Comparison of ENCODE assay signal across 1 cellular context in the genomic region with DNA sequence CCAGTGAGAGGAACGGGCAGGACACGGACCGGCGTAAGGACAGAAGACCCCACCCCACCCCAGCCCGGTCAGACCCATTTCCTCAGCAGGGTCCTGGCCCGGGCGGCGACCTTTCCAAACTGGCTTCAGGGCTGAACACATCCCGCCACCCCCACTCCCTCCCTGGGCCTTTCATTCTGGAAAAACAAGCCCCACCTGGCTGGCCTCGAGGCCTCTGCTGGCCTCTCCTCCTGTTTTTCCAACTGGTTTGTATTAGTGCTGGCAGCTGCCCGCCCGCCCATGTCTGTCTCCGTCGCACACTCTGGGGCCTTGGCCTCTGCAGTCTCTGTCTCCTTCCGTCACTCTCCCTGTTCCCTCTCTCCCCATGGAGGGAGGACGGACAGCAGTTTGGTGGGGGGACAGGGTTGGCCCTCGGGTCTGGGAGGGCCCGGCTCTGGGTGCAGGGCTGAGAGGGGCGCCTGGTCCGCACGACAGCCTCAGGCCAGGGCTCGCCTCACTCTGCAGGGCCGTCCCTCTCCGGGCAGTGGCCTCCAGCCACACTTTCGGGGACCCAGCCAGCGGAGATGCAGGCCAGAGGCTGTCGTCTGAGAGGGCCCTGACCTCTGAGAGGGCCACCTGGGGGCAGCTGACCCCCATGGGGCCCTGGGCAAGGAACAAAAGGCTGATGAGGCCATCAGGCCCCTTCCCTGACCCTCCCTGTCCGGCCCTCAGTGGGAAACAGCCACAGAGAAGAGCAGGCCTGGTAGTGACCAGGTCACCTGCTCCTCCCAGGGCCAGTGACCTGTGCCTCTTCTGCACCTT.
A peak's percentile ranks its signal among the peaks of the same experiment; 100 is the strongest.
TF ChIP-seq lines count a peak whose summit lies in the region.

No MANE protein-coding gene starts in this region.

TF ChIP-seq in HepG2, 621 proteins besides CTCF, POLR2A, EP300 and RAD21 (continued from another document):
- TF ChIP-seq, protein P1, sequence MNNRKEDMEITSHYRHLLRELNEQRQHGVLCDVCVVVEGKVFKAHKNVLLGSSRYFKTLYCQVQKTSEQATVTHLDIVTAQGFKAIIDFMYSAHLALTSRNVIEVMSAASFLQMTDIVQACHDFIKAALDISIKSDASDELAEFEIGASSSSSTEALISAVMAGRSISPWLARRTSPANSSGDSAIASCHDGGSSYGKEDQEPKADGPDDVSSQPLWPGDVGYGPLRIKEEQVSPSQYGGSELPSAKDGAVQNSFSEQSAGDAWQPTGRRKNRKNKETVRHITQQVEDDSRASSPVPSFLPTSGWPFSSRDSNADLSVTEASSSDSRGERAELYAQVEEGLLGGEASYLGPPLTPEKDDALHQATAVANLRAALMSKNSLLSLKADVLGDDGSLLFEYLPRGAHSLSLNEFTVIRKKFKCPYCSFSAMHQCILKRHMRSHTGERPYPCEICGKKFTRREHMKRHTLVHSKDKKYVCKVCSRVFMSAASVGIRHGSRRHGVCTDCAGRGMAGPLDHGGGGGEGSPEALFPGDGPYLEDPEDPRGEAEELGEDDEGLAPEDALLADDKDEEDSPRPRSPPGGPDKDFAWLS (CRISPR knock-in tag; IDR thresholded peaks at IDR 0.05; ENCODE audit: borderline replicate concordance), result no peak
- TF ChIP-seq ZNF660 (CRISPR knock-in tag; IDR thresholded peaks at IDR 0.05; ENCODE audit: borderline replicate concordance, low read depth) (no peak), MAZ (IDR thresholded peaks at IDR 0.05; ENCODE audit: borderline replicate concordance, low read depth, low read length) (no peak), MAZ (CRISPR knock-in tag; IDR thresholded peaks at IDR 0.05; ENCODE audit: low read depth) (peak; percentile 74), ZFX (CRISPR knock-in tag; IDR thresholded peaks at IDR 0.05; ENCODE audit: low read depth) (peak; percentile 95), ZFP1 (CRISPR knock-in tag; IDR thresholded peaks at IDR 0.05) (no peak), SCMH1 (CRISPR knock-in tag; IDR thresholded peaks at IDR 0.05; ENCODE audit: borderline replicate concordance) (no peak), HMG20B (CRISPR knock-in tag; conservative IDR thresholded peaks at IDR 0.05) (no peak; the same call in 1 of the 2 replicates), HNRNPLL (IDR thresholded peaks at IDR 0.05; ENCODE audit: low read depth, low read length, poor library complexity, severe bottlenecking) (peak; percentile 28), TBX2 (CRISPR knock-in tag; IDR thresholded peaks at IDR 0.05; ENCODE audit: borderline replicate concordance) (peak; percentile 76), SALL2 (CRISPR knock-in tag; IDR thresholded peaks at IDR 0.05) (peak; percentile 40; the same call in 1 of the 2 replicates), AHR (CRISPR knock-in tag; IDR thresholded peaks at IDR 0.05) (peak; percentile 45; the same call in 1 of the 2 replicates), SPEN (CRISPR knock-in tag; IDR thresholded peaks at IDR 0.05; ENCODE audit: low read depth) (peak; percentile 69), ZNF615 (CRISPR knock-in tag; IDR thresholded peaks at IDR 0.05; ENCODE audit: borderline replicate concordance) (no peak), ZKSCAN8 (CRISPR knock-in tag; IDR thresholded peaks at IDR 0.05; ENCODE audit: borderline replicate concordance) (no peak), ZNF768 (CRISPR knock-in tag; IDR thresholded peaks at IDR 0.05) (0 out of 2 replicates have a peak, but pooled peaks have one; percentile 5), ZSCAN9 (CRISPR knock-in tag; IDR thresholded peaks at IDR 0.05; ENCODE audit: borderline replicate concordance) (no peak; the same call in 1 of the 2 replicates), MYNN (CRISPR knock-in tag; IDR thresholded peaks at IDR 0.05; ENCODE audit: low read depth) (0 out of 2 replicates have a peak, but pooled peaks have one; percentile 27), HMG20A (CRISPR knock-in tag; IDR thresholded peaks at IDR 0.05; ENCODE audit: borderline replicate concordance) (peak; percentile 34; the same call in 1 of the 2 replicates), GATAD2A (CRISPR knock-in tag; IDR thresholded peaks at IDR 0.05) (peak; percentile 59; the same call in 1 of the 2 replicates), ZNF143 (CRISPR knock-in tag; IDR thresholded peaks at IDR 0.05) (peak; percentile 15; the same call in 1 of the 2 replicates), ATF7-NPFF (CRISPR knock-in tag; IDR thresholded peaks at IDR 0.05; ENCODE audit: low read depth) (0 out of 2 replicates have a peak, but pooled peaks have one; percentile 3), ZC3H4 (CRISPR knock-in tag; IDR thresholded peaks at IDR 0.05; ENCODE audit: borderline replicate concordance) (peak; percentile 80; the same call in 1 of the 2 replicates), SOX6 (IDR thresholded peaks at IDR 0.05) (no peak), SOX6 (CRISPR knock-in tag; IDR thresholded peaks at IDR 0.05) (peak; percentile 97), RFXAP (CRISPR knock-in tag; IDR thresholded peaks at IDR 0.05; ENCODE audit: borderline replicate concordance) (0 out of 2 replicates have a peak, but pooled peaks have one; percentile 45), ZNF572 (CRISPR knock-in tag; IDR thresholded peaks at IDR 0.05) (0 out of 2 replicates have a peak, but pooled peaks have one; percentile 36), KDM5B (CRISPR knock-in tag; IDR thresholded peaks at IDR 0.05; ENCODE audit: borderline replicate concordance) (0 out of 2 replicates have a peak, but pooled peaks have one; percentile 68), KDM1A (CRISPR knock-in tag; IDR thresholded peaks at IDR 0.05) (no peak), HDAC1 (CRISPR knock-in tag; IDR thresholded peaks at IDR 0.05) (peak; percentile 63), ZNF703 (CRISPR knock-in tag; IDR thresholded peaks at IDR 0.05; ENCODE audit: borderline replicate concordance) (0 out of 2 replicates have a peak, but pooled peaks have one; percentile 63), ZNF263 (CRISPR knock-in tag; IDR thresholded peaks at IDR 0.05) (peak; percentile 46; the same call in 1 of the 2 replicates)
- TF ChIP-seq, protein P2, sequence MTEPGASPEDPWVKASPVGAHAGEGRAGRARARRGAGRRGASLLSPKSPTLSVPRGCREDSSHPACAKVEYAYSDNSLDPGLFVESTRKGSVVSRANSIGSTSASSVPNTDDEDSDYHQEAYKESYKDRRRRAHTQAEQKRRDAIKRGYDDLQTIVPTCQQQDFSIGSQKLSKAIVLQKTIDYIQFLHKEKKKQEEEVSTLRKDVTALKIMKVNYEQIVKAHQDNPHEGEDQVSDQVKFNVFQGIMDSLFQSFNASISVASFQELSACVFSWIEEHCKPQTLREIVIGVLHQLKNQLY (CRISPR knock-in tag; IDR thresholded peaks at IDR 0.05), result peak; percentile 30; the same call in 1 of the 2 replicates
- TF ChIP-seq, protein P3, sequence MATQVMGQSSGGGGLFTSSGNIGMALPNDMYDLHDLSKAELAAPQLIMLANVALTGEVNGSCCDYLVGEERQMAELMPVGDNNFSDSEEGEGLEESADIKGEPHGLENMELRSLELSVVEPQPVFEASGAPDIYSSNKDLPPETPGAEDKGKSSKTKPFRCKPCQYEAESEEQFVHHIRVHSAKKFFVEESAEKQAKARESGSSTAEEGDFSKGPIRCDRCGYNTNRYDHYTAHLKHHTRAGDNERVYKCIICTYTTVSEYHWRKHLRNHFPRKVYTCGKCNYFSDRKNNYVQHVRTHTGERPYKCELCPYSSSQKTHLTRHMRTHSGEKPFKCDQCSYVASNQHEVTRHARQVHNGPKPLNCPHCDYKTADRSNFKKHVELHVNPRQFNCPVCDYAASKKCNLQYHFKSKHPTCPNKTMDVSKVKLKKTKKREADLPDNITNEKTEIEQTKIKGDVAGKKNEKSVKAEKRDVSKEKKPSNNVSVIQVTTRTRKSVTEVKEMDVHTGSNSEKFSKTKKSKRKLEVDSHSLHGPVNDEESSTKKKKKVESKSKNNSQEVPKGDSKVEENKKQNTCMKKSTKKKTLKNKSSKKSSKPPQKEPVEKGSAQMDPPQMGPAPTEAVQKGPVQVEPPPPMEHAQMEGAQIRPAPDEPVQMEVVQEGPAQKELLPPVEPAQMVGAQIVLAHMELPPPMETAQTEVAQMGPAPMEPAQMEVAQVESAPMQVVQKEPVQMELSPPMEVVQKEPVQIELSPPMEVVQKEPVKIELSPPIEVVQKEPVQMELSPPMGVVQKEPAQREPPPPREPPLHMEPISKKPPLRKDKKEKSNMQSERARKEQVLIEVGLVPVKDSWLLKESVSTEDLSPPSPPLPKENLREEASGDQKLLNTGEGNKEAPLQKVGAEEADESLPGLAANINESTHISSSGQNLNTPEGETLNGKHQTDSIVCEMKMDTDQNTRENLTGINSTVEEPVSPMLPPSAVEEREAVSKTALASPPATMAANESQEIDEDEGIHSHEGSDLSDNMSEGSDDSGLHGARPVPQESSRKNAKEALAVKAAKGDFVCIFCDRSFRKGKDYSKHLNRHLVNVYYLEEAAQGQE (IDR thresholded peaks at IDR 0.05; ENCODE audit: borderline replicate concordance in 1 of 2, low read depth in 1 of 2, low read length in 2 of 2), result no peak
- TF ChIP-seq, protein P4, sequence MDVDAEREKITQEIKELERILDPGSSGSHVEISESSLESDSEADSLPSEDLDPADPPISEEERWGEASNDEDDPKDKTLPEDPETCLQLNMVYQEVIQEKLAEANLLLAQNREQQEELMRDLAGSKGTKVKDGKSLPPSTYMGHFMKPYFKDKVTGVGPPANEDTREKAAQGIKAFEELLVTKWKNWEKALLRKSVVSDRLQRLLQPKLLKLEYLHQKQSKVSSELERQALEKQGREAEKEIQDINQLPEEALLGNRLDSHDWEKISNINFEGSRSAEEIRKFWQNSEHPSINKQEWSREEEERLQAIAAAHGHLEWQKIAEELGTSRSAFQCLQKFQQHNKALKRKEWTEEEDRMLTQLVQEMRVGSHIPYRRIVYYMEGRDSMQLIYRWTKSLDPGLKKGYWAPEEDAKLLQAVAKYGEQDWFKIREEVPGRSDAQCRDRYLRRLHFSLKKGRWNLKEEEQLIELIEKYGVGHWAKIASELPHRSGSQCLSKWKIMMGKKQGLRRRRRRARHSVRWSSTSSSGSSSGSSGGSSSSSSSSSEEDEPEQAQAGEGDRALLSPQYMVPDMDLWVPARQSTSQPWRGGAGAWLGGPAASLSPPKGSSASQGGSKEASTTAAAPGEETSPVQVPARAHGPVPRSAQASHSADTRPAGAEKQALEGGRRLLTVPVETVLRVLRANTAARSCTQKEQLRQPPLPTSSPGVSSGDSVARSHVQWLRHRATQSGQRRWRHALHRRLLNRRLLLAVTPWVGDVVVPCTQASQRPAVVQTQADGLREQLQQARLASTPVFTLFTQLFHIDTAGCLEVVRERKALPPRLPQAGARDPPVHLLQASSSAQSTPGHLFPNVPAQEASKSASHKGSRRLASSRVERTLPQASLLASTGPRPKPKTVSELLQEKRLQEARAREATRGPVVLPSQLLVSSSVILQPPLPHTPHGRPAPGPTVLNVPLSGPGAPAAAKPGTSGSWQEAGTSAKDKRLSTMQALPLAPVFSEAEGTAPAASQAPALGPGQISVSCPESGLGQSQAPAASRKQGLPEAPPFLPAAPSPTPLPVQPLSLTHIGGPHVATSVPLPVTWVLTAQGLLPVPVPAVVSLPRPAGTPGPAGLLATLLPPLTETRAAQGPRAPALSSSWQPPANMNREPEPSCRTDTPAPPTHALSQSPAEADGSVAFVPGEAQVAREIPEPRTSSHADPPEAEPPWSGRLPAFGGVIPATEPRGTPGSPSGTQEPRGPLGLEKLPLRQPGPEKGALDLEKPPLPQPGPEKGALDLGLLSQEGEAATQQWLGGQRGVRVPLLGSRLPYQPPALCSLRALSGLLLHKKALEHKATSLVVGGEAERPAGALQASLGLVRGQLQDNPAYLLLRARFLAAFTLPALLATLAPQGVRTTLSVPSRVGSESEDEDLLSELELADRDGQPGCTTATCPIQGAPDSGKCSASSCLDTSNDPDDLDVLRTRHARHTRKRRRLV (CRISPR knock-in tag; IDR thresholded peaks at IDR 0.05), result peak; percentile 49; the same call in 1 of the 2 replicates
- TF ChIP-seq, protein P5, sequence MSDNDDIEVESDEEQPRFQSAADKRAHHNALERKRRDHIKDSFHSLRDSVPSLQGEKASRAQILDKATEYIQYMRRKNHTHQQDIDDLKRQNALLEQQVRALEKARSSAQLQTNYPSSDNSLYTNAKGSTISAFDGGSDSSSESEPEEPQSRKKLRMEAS (IDR thresholded peaks at IDR 0.05), result peak; percentile 33; the same call in 1 of the 2 replicates
- TF ChIP-seq, protein P6, sequence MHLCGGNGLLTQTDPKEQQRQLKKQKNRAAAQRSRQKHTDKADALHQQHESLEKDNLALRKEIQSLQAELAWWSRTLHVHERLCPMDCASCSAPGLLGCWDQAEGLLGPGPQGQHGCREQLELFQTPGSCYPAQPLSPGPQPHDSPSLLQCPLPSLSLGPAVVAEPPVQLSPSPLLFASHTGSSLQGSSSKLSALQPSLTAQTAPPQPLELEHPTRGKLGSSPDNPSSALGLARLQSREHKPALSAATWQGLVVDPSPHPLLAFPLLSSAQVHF (CRISPR knock-in tag; IDR thresholded peaks at IDR 0.05), result no peak
- TF ChIP-seq, protein P7, sequence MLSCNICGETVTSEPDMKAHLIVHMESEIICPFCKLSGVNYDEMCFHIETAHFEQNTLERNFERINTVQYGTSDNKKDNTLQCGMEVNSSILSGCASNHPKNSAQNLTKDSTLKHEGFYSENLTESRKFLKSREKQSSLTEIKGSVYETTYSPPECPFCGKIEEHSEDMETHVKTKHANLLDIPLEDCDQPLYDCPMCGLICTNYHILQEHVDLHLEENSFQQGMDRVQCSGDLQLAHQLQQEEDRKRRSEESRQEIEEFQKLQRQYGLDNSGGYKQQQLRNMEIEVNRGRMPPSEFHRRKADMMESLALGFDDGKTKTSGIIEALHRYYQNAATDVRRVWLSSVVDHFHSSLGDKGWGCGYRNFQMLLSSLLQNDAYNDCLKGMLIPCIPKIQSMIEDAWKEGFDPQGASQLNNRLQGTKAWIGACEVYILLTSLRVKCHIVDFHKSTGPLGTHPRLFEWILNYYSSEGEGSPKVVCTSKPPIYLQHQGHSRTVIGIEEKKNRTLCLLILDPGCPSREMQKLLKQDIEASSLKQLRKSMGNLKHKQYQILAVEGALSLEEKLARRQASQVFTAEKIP (CRISPR knock-in tag; IDR thresholded peaks at IDR 0.05; ENCODE audit: borderline replicate concordance), result no peak
- TF ChIP-seq, protein P8, sequence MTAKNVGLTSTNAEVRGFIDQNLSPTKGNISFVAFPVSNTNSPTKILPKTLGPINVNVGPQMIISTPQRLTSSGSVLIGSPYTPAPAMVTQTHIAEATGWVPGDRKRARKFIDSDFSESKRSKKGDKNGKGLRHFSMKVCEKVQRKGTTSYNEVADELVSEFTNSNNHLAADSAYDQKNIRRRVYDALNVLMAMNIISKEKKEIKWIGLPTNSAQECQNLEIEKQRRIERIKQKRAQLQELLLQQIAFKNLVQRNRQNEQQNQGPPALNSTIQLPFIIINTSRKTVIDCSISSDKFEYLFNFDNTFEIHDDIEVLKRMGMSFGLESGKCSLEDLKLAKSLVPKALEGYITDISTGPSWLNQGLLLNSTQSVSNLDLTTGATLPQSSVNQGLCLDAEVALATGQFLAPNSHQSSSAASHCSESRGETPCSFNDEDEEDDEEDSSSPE (CRISPR knock-in tag; IDR thresholded peaks at IDR 0.05), result 0 out of 2 replicates have a peak, but pooled peaks have one; percentile 16
